In genomic region chr6:159557046-159557445, GRCh38 we compare ENCODE assay signal across 20 cellular contexts.
"Had no signal": no experiment of that assay in that cellular context is flagged by ENCODE, and none has a peak within 500 bp of the region (broad histone marks: within the 10 kb centered on the region; RNA-seq: fewer than 3 reads in every experiment).

No MANE protein-coding gene starts in this region.

- H3K9me3 ChIP-seq: esophagus squamous epithelium, heart left ventricle, lower lobe of right lung, pancreas, stomach, thoracic aorta, transverse colon had no signal

- DNase-seq: effector memory CD8-positive, alpha-beta T cell; esophagus squamous epithelium; foreskin keratinocyte; hypothalamus; kidney glomerular epithelial cell; lower lobe of right lung; mesenchymal stem cell; midbrain; occipital lobe; pancreas; small intestine; stimulated activated CD4-positive, alpha-beta T cell treated with anti-CD3 and anti-CD28 coated beads, Interleukin-12 subunit alpha, Interleukin-12 subunit beta, amount 100 ng/mL, for 4 hours; stimulated activated naive CD4-positive, alpha-beta T cell; stomach; substantia nigra; transverse colon had no signal

- ATAC-seq: effector memory CD8-positive, alpha-beta T cell; foreskin keratinocyte; left lobe of liver; lower lobe of right lung; pancreas had no signal

- H3K36me3 ChIP-seq: esophagus squamous epithelium, heart left ventricle, lower lobe of right lung, pancreas, stomach, thoracic aorta, transverse colon had no signal

- H3K4me1 ChIP-seq: esophagus squamous epithelium, foreskin keratinocyte, heart left ventricle, lower lobe of right lung, pancreas, stomach, transverse colon had no signal

- H3K4me3 ChIP-seq: esophagus squamous epithelium, heart left ventricle, lower lobe of right lung, pancreas, stomach, thoracic aorta, transverse colon had no signal

- H3K27me3 ChIP-seq: esophagus squamous epithelium, pancreas, stomach, transverse colon had no signal

- H3K27ac ChIP-seq: epithelial cell of prostate, esophagus squamous epithelium, foreskin keratinocyte, heart left ventricle, lower lobe of right lung, pancreas, stomach, thoracic aorta, transverse colon had no signal
